In the genomic region with DNA sequence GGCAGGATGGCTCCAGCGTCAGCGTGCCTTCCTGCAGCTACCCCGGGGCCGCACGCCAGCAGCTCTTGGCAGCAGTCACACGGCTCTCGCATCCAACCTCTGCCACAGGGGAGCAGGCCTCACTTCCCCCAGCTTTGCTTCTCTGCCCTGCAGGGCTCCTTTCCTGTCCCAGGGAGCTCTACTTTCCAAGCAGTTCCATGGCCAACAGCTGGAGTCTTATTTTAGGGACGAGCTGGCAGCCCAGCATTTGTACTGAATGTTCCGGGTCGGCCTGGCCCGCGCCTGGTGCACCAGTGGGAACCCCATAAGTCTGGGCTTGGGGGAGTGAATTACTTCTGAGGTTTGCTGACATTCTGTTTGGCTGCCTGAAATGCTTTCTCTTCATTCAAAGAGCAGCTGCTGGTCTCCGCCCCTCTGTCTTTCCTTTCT, we compare ENCODE assay signal across 13 cellular contexts. TPM values are rescaled to one million over a fixed set of nuclear protein-coding genes. Genes with fewer than 3 reads are reported as not detected.
A peak's percentile ranks its signal among the peaks of the same experiment; 100 is the strongest.
DNase-seq lines count a peak whose midpoint lies in the region; ATAC-seq lines count a peak whose summit lies in the region.
"Had no signal": no experiment of that assay in that cellular context is flagged by ENCODE, and none has a peak within 500 bp of the region (broad histone marks: within the 10 kb centered on the region; RNA-seq: fewer than 3 reads in every experiment).

No MANE protein-coding gene starts in this region.

- H3K27ac ChIP-seq in substantia nigra (ENCODE audit: low read depth, low read length, poor library complexity, severe bottlenecking), result no peak overlapping the region
- H3K27ac ChIP-seq: foreskin keratinocyte had no signal

- peak; percentile 64 to 79 for DNase-seq in NCI-H446 (lab: John Stamatoyannopoulos, UW)
- peak; percentile 33 for DNase-seq in mucosa of gallbladder (ENCODE audit: low spot score)
- DNase-seq in substantia nigra (lab: John Stamatoyannopoulos, UW), result peak in 36 of 49 donors; percentile 17 to 79 (median 54)
- DNase-seq in NCI-H82 (lab: John Stamatoyannopoulos, UW), result no peak
- DNase-seq in effector CD4-positive, alpha-beta T cell, result no peak
- DNase-seq: activated CD8-positive, alpha-beta memory T cell treated with anti-CD3 and anti-CD28 coated beads, Interleukin-2, amount 50 U/mL, for 48 hours; Caco-2; foreskin keratinocyte; NCI-H1436 had no signal

- ATAC-seq in esophagus mucosa (peak; percentile 27), HG02623 (IDR thresholded peaks at IDR 0.05; ENCODE audit: unreplicated experiment) (no peak), HG03469 (IDR thresholded peaks at IDR 0.05; ENCODE audit: unreplicated experiment) (no peak)
- ATAC-seq: foreskin keratinocyte had no signal

RNA-seq across cellular contexts. Expression of a gene that starts 34.6 kb away (rescaled TPM):
- total RNA-seq in esophagus mucosa (1.6 TPM), mucosa of gallbladder (18.8 TPM)
- total RNA-seq: foreskin keratinocyte, lung microvascular endothelial cell had no signal

Comparison
In these comparisons a context has a peak if more than half of its experiments do, and no peak if none do; other contexts are left out.
1. DNase-seq: peak in NCI-H446 (2 of 2), mucosa of gallbladder (single experiment) and substantia nigra (36 of 49); none in NCI-H82 (single experiment) and effector CD4-positive, alpha-beta T cell (single experiment).